ENCODE assay signal across 29 cellular contexts in the genomic region with DNA sequence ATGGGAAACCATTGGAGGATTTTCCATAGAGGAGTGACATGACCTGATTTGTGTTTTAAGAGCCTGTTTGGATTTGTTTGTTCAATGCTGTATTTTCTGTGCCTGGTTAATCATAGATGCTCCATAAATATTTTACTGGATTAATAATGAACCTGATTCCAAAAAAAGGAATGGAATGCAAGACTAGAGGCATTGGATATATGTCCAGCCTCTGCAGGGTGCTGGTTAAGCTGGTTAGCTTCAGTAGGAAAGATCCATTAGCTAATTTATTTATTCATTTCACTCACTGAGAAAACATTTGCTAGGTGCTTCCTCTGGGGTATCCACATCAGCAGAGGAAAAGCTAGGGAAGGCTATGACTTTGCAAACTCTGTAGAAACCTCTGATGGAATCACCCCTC. TPM values are rescaled to one million over a fixed set of nuclear protein-coding genes. Genes with fewer than 3 reads are reported as not detected.
"Had no signal": no experiment of that assay in that cellular context is flagged by ENCODE, and none has a peak within 500 bp of the region (broad histone marks: within the 10 kb centered on the region; RNA-seq: fewer than 3 reads in every experiment).

No MANE protein-coding gene starts in this region.

- H3K27ac Mint-ChIP-seq: naive thymus-derived CD8-positive, alpha-beta T cell; nephron; neural progenitor cell; stimulated activated effector memory CD8-positive, alpha-beta T cell treated with anti-CD3 and anti-CD28 coated beads, Interleukin-12 subunit alpha, Interleukin-12 subunit beta, amount 100 ng/mL, for 72 hours; stimulated activated naive B cell treated with anti-CD40 and anti-IgM and Interleukin-4, amounts not matched to agents 10 μg/mL and 1 μg/mL and 100 μg/mL, for 72 hours; stimulated activated naive CD8-positive, alpha-beta T cell treated with anti-CD3 and anti-CD28 coated beads, Interleukin-15, Interleukin-2, amounts not matched to agents 100 ng/mL and 50 ng/mL, for 24 hours had no signal

- H3K4me1 Mint-ChIP-seq: naive thymus-derived CD8-positive, alpha-beta T cell; nephron; neural progenitor cell; stimulated activated effector memory CD8-positive, alpha-beta T cell treated with anti-CD3 and anti-CD28 coated beads, Interleukin-12 subunit alpha, Interleukin-12 subunit beta, amount 100 ng/mL, for 72 hours; stimulated activated naive B cell treated with anti-CD40 and anti-IgM and Interleukin-4, amounts not matched to agents 10 μg/mL and 1 μg/mL and 100 μg/mL, for 72 hours had no signal

- H3K4me3 Mint-ChIP-seq: naive thymus-derived CD8-positive, alpha-beta T cell; nephron; neural progenitor cell; stimulated activated effector memory CD8-positive, alpha-beta T cell treated with anti-CD3 and anti-CD28 coated beads, Interleukin-12 subunit alpha, Interleukin-12 subunit beta, amount 100 ng/mL, for 72 hours; stimulated activated naive B cell treated with anti-CD40 and anti-IgM and Interleukin-4, amounts not matched to agents 10 μg/mL and 1 μg/mL and 100 μg/mL, for 72 hours; stimulated activated naive CD8-positive, alpha-beta T cell treated with anti-CD3 and anti-CD28 coated beads, Interleukin-15, Interleukin-2, amounts not matched to agents 100 ng/mL and 50 ng/mL, for 24 hours had no signal

- H3K9me3 ChIP-seq: ovary, prostate gland, right lobe of liver, thoracic aorta, thyroid gland, vagina had no signal

- H3K4me3 ChIP-seq: neural progenitor cell, ovary, prostate gland, right lobe of liver, sigmoid colon, stomach, thoracic aorta, thyroid gland, tibial nerve, upper lobe of left lung, vagina had no signal

- H3K36me3 ChIP-seq: neural progenitor cell, ovary, prostate gland, right lobe of liver, sigmoid colon, stomach, thoracic aorta, thyroid gland, tibial nerve, upper lobe of left lung, vagina had no signal

- ATAC-seq: naive thymus-derived CD8-positive, alpha-beta T cell; right cardiac atrium; right lobe of liver; stimulated activated effector memory CD8-positive, alpha-beta T cell treated with anti-CD3 and anti-CD28 coated beads, Interleukin-12 subunit alpha, Interleukin-12 subunit beta, amount 100 ng/mL, for 72 hours; stimulated activated naive B cell treated with anti-CD40 and anti-IgM and Interleukin-4, amounts not matched to agents 10 μg/mL and 1 μg/mL and 100 μg/mL, for 72 hours had no signal

- H3K36me3 Mint-ChIP-seq: stimulated activated effector memory CD8-positive, alpha-beta T cell treated with anti-CD3 and anti-CD28 coated beads, Interleukin-12 subunit alpha, Interleukin-12 subunit beta, amount 100 ng/mL, for 72 hours; stimulated activated naive B cell treated with anti-CD40 and anti-IgM and Interleukin-4, amounts not matched to agents 10 μg/mL and 1 μg/mL and 100 μg/mL, for 72 hours had no signal

- H3K9me3 Mint-ChIP-seq: nephron; stimulated activated naive CD8-positive, alpha-beta T cell treated with anti-CD3 and anti-CD28 coated beads, Interleukin-15, Interleukin-2, amounts not matched to agents 100 ng/mL and 50 ng/mL, for 24 hours had no signal

- DNase-seq: naive thymus-derived CD8-positive, alpha-beta T cell; occipital lobe; ovary; posterior cingulate gyrus; right cardiac atrium; right lobe of liver; sigmoid colon; small intestine; stimulated activated CD4-positive, alpha-beta T cell treated with anti-CD3 and anti-CD28 coated beads, Interleukin-15, amount 100 ng/mL, for 24 hours; stimulated activated CD4-positive, alpha-beta T cell treated with anti-CD3 and anti-CD28 coated beads, Interleukin-2, amount 100 ng/mL, for 24 hours; stimulated activated CD4-positive, alpha-beta T cell treated with anti-CD3 and anti-CD28 coated beads, Interleukin-2, amount 100 ng/mL, for 48 hours; stimulated activated CD4-positive, alpha-beta T cell treated with anti-CD3 and anti-CD28 coated beads, Interleukin-4, amount 100 ng/mL, for 24 hours; stimulated activated naive B cell treated with anti-CD40 and anti-IgM and Interleukin-4, amounts not matched to agents 10 μg/mL and 1 μg/mL and 100 μg/mL, for 72 hours; stimulated activated naive CD4-positive, alpha-beta T cell treated with Interleukin-2 at 50 U/mL for 16 hours; stomach; thyroid gland; trophoblast cell; upper lobe of left lung had no signal

- H3K27me3 ChIP-seq: neural progenitor cell, ovary, right lobe of liver, sigmoid colon, stomach, thyroid gland, tibial nerve, upper lobe of left lung, vagina had no signal

- H3K27me3 Mint-ChIP-seq: stimulated activated naive CD8-positive, alpha-beta T cell treated with anti-CD3 and anti-CD28 coated beads, Interleukin-15, Interleukin-2, amounts not matched to agents 100 ng/mL and 50 ng/mL, for 24 hours had no signal

- H3K4me1 ChIP-seq: neural progenitor cell, parathyroid adenoma, prostate gland, right lobe of liver, sigmoid colon, stomach, thyroid gland, tibial nerve, upper lobe of left lung, vagina had no signal

- H3K27ac ChIP-seq: neural progenitor cell, ovary, parathyroid adenoma, prostate gland, right lobe of liver, sigmoid colon, stomach, thoracic aorta, thyroid gland, tibial nerve, upper lobe of left lung, vagina had no signal

RNA-seq across cellular contexts. Expression of a gene that starts 57.7 kb away (rescaled TPM):
- total RNA-seq: naive thymus-derived CD8-positive, alpha-beta T cell; pulmonary artery endothelial cell; skeletal muscle tissue had no signal
